Comparison of ENCODE assay signal across 8 cellular contexts in the genomic region with DNA sequence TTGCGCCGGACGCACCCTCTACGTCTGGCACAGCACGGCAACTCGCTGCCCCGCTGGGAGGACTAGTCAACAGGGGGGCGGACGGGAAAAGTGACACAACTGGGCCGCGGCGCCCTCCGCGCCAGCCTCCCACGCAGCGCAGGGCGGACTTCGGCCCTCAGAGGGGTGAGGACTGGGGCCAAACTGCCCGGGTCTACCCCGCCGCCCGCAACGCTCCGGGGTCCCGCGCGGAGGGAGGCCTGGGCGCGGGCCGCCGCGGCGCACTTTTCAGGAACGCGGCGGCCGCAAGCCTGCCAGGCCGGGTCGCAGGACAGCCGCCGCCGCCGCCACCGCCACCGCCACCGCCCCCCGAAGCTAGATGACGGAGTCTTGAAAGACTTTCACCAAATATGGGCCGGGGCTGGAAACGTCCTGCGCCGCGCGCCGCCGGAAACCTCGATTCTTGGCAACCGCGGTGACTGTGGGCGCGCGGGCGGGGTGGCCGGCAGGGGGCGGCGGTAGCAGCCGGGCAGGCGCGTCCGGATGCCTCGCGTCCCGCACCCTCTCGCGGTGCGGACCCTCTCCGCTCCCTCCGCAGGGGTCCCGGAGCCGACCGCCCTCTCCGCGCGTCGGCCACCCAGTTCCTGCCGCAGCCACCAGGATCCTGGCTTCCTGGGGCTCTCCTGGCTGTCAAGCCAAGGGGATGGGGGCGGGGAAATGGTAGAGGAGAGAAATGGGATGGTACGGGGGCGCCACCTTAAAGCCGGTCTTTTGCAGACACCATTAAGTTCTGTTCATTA. TPM values are rescaled to one million over a fixed set of nuclear protein-coding genes. Genes with fewer than 3 reads are reported as not detected.
DNase-seq lines count a peak whose midpoint lies in the region; ATAC-seq, FAIRE-seq and TF ChIP-seq lines count a peak whose summit lies in the region.

No MANE protein-coding gene starts in this region.

- peak; percentile 82 for ATAC-seq in HG02763 (IDR thresholded peaks at IDR 0.05; ENCODE audit: unreplicated experiment)

- no peaks in the 10 kb centered on the region for H3K9me3 ChIP-seq in neural cell (ENCODE audit: low read length)

- H2AFZ ChIP-seq in neural cell (ENCODE audit: low read depth, low read length) = no peak overlapping the region

- no peak for TF ChIP-seq POLR2A in GM12891 (IDR thresholded peaks at IDR 0.05; ENCODE audit: low read depth, low read length)

- H3K9ac ChIP-seq in neural cell (ENCODE audit: low read length) = peak overlapping the region; percentile 67

- no peak overlapping the region for H3K27ac ChIP-seq in neural cell (ENCODE audit: low read length)

- peak; percentile 67 for FAIRE-seq in GM12891 (lab: Jason Lieb, UNC)

- H3K9me2 ChIP-seq in neural cell (ENCODE audit: insufficient read depth, low read length) = no peaks in the 10 kb centered on the region

- peak; percentile 80 for DNase-seq in AG09319 (ENCODE audit: extremely low read depth, low read depth)
- DNase-seq in GM12891 (ENCODE audit: insufficient read length, low spot score) = peak; percentile 68
- peak; percentile 45 to 52 for DNase-seq in NCI-H1930 (lab: John Stamatoyannopoulos, UW)
- DNase-seq in activated T-cell treated with anti-CD3 and anti-CD28 coated beads, Interleukin-2, amount 50 U/mL, for 48 hours = peak; percentile 70 to 72
- DNase-seq in foreskin fibroblast = peak; percentile 93 to 97
- DNase-seq in cerebellar nuclear complex (lab: John Stamatoyannopoulos, UW) = no peak

- no peaks in the 10 kb centered on the region for H4K20me1 ChIP-seq in neural cell (ENCODE audit: insufficient read depth)

- H3K4me2 ChIP-seq in neural cell (ENCODE audit: low read length) = peak overlapping the region; percentile 53

- H3K36me3 ChIP-seq in neural cell (ENCODE audit: insufficient read depth, low read length) = no peaks in the 10 kb centered on the region

- H3K27me3 ChIP-seq in neural cell (ENCODE audit: insufficient read depth, low read depth, low read length) = peaks cover 52% of the 10 kb centered on the region

- peak; percentile 24 for TF ChIP-seq EP300 in neural cell (conservative IDR thresholded peaks at IDR 0.05; ENCODE audit: poor library complexity, severe bottlenecking)

- TF ChIP-seq CTCF in AG09319 (IDR thresholded peaks at IDR 0.05; ENCODE audit: low read depth, low read length) (peak; percentile 28), foreskin fibroblast (IDR thresholded peaks at IDR 0.05; ENCODE audit: low read depth, low read length) (peak; percentile 56), neural cell (IDR thresholded peaks at IDR 0.05; ENCODE audit: poor library complexity, severe bottlenecking) (peak; percentile 81)

- peak; percentile 51 for TF ChIP-seq RAD21 in neural cell (conservative IDR thresholded peaks at IDR 0.05)

- H3K79me2 ChIP-seq in neural cell (replicated peaks; ENCODE audit: insufficient read depth, low read length) = peaks cover 14% of the 10 kb centered on the region

- no peaks in the 10 kb centered on the region for H3F3A ChIP-seq in neural cell (ENCODE audit: insufficient read depth, low read length, poor library complexity, severe bottlenecking)

- H3K4me3 ChIP-seq in foreskin fibroblast (ENCODE audit: low read depth in 1 of 2, low read length in 2 of 2) (peak overlapping the region; percentile 78 to 92), neural cell (ENCODE audit: low read length) (peak overlapping the region; percentile 69)

TF ChIP-seq in GM12891, 5 proteins besides CTCF, POLR2A, EP300 and RAD21:
- TF ChIP-seq TAF1 (IDR thresholded peaks at IDR 0.05; ENCODE audit: low read depth, low read length) (no peak), POU2F2 (IDR thresholded peaks at IDR 0.05; ENCODE audit: low read depth, low read length) (no peak), POLR2AphosphoS5 (IDR thresholded peaks at IDR 0.05; ENCODE audit: low read depth, low read length) (no peak)

TF ChIP-seq in neural cell, 6 proteins besides CTCF, POLR2A, EP300 and RAD21:
- TF ChIP-seq MXI1 (conservative IDR thresholded peaks at IDR 0.05; ENCODE audit: poor library complexity, severe bottlenecking) = no peak
- TF ChIP-seq, protein P1, sequence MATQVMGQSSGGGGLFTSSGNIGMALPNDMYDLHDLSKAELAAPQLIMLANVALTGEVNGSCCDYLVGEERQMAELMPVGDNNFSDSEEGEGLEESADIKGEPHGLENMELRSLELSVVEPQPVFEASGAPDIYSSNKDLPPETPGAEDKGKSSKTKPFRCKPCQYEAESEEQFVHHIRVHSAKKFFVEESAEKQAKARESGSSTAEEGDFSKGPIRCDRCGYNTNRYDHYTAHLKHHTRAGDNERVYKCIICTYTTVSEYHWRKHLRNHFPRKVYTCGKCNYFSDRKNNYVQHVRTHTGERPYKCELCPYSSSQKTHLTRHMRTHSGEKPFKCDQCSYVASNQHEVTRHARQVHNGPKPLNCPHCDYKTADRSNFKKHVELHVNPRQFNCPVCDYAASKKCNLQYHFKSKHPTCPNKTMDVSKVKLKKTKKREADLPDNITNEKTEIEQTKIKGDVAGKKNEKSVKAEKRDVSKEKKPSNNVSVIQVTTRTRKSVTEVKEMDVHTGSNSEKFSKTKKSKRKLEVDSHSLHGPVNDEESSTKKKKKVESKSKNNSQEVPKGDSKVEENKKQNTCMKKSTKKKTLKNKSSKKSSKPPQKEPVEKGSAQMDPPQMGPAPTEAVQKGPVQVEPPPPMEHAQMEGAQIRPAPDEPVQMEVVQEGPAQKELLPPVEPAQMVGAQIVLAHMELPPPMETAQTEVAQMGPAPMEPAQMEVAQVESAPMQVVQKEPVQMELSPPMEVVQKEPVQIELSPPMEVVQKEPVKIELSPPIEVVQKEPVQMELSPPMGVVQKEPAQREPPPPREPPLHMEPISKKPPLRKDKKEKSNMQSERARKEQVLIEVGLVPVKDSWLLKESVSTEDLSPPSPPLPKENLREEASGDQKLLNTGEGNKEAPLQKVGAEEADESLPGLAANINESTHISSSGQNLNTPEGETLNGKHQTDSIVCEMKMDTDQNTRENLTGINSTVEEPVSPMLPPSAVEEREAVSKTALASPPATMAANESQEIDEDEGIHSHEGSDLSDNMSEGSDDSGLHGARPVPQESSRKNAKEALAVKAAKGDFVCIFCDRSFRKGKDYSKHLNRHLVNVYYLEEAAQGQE (IDR thresholded peaks at IDR 0.05; ENCODE audit: borderline replicate concordance) = peak; percentile 16
- TF ChIP-seq TAF1 (IDR thresholded peaks at IDR 0.05; ENCODE audit: low read depth) = no peak
- peak; percentile 66 for TF ChIP-seq SMC3 (conservative IDR thresholded peaks at IDR 0.05; ENCODE audit: poor library complexity)

RNA-seq across cellular contexts. Expression of gene CCN1, which starts 3.7 kb away (rescaled TPM):
- 0.06 TPM for polyA plus RNA-seq in GM12891 (2012; ENCODE audit: low read depth, missing spikeins)
- 1.4 and 1.5 TPM in 2 replicates for polyA plus RNA-seq in neural cell
- 1.2 and 2.8 TPM in 2 replicates for polyA minus RNA-seq in neural cell

Comparison
In these comparisons a context has a peak if more than half of its experiments do, and no peak if none do; other contexts are left out.
1. DNase-seq: peak in AG09319 (single experiment), GM12891 (single experiment), NCI-H1930 (2 of 2), activated T-cell treated with anti-CD3 and anti-CD28 coated beads, Interleukin-2, amount 50 U/mL, for 48 hours (2 of 2) and foreskin fibroblast (2 of 2); none in cerebellar nuclear complex (0 of 2).
2. CTCF ChIP-seq: peak in every context shown above with its lines; median percentile 81 in neural cell; 56 in foreskin fibroblast; 28 in AG09319.